16 cellular contexts compared by ENCODE assay signal in the genomic region with DNA sequence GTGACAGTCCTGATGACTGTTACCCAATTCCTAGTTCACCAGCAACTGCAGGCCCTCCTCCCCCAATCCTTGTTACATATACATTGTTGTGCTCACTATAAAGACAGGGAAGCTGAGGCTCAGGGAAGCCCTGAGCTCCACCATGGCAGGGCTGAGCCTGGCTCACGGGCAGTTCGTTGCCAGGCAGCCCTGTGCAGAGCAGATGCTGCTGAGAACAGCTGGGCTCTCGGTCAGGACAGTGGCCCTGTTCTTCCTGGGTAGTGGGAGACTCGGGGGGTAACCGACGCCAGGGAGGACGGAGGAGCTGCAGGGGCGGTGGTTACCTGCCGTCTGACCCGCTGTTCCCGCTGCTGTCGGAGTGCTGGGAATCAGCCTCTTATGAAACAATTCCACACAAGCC.
DNase-seq lines count a peak whose midpoint lies in the region; ATAC-seq, FAIRE-seq and TF ChIP-seq lines count a peak whose summit lies in the region.
"Had no signal": no experiment of that assay in that cellular context is flagged by ENCODE, and none has a peak within 500 bp of the region (broad histone marks: within the 10 kb centered on the region; RNA-seq: fewer than 3 reads in every experiment).

No MANE protein-coding gene starts in this region.

- TF ChIP-seq CTCF in astrocyte (IDR thresholded peaks at IDR 0.05; ENCODE audit: insufficient read depth, low read depth, low read length) (no peak), nephron progenitor cell (IDR thresholded peaks at IDR 0.05) (no peak)

- H3K4me3 Mint-ChIP-seq in astrocyte (ENCODE audit: unreplicated experiment) (peak overlapping the region; percentile 54), nephron progenitor cell (no peak overlapping the region)
- no peak overlapping the region for H3K4me3 Mint-ChIP-seq in stimulated activated naive B cell treated with anti-CD40 and anti-IgM and Interleukin-4, amounts not matched to agents 10 μg/mL and 1 μg/mL and 100 μg/mL, for 72 hours
- H3K4me3 Mint-ChIP-seq in activated CD8-positive, alpha-beta memory T cell treated with anti-CD3 and anti-CD28 coated beads, Interleukin-2, amount 10 ng/mL, durations not matched to agents 7 days and 5 days, result no peak overlapping the region

- no peak overlapping the region for H2AFZ ChIP-seq in astrocyte (ENCODE audit: low read depth, low read length)

- peaks cover 2% of the 10 kb centered on the region for H3K27me3 Mint-ChIP-seq in astrocyte (ENCODE audit: low read depth, unreplicated experiment)
- H3K27me3 Mint-ChIP-seq in nephron progenitor cell (ENCODE audit: low read depth, poor library complexity), result peaks cover 23% of the 10 kb centered on the region
- peaks cover 30 to 43% of the 10 kb centered on the region in 2 donors for H3K27me3 Mint-ChIP-seq in stimulated activated naive B cell treated with anti-CD40 and anti-IgM and Interleukin-4, amounts not matched to agents 10 μg/mL and 1 μg/mL and 100 μg/mL, for 72 hours
- peaks cover 2% of the 10 kb centered on the region for H3K27me3 Mint-ChIP-seq in activated CD8-positive, alpha-beta memory T cell treated with anti-CD3 and anti-CD28 coated beads, Interleukin-2, amount 10 ng/mL, durations not matched to agents 7 days and 5 days

- no peak overlapping the region for H3K4me2 ChIP-seq in astrocyte (ENCODE audit: low read length)

- no peak overlapping the region for H3K27ac ChIP-seq in astrocyte (ENCODE audit: low read depth, low read length)
- H3K27ac ChIP-seq: SJCRH30 had no signal

- H3K9me3 Mint-ChIP-seq in astrocyte (ENCODE audit: unreplicated experiment), result peaks cover 4% of the 10 kb centered on the region
- peaks cover 23% of the 10 kb centered on the region for H3K9me3 Mint-ChIP-seq in nephron progenitor cell
- H3K9me3 Mint-ChIP-seq in stimulated activated naive B cell treated with anti-CD40 and anti-IgM and Interleukin-4, amounts not matched to agents 10 μg/mL and 1 μg/mL and 100 μg/mL, for 72 hours, result peaks cover 2 to 6% of the 10 kb centered on the region in 2 donors
- H3K9me3 Mint-ChIP-seq in activated CD8-positive, alpha-beta memory T cell treated with anti-CD3 and anti-CD28 coated beads, Interleukin-2, amount 10 ng/mL, durations not matched to agents 7 days and 5 days (ENCODE audit: low read depth), result peaks cover 6% of the 10 kb centered on the region

- FAIRE-seq in HTR-8/SVneo (lab: Jason Lieb, UNC) (peak; percentile 38), astrocyte (lab: Jason Lieb, UNC) (no peak)

- H4K20me1 ChIP-seq in astrocyte (ENCODE audit: insufficient read depth, low read length), result no peaks in the 10 kb centered on the region

- H3K79me2 ChIP-seq in astrocyte (ENCODE audit: insufficient read depth, low read length), result no peaks in the 10 kb centered on the region

- no peaks in the 10 kb centered on the region for H3K27me3 ChIP-seq in astrocyte (ENCODE audit: insufficient read depth, low read length)
- H3K27me3 ChIP-seq: SJCRH30 had no signal

- ATAC-seq in stimulated activated naive B cell treated with anti-CD40 and anti-IgM and Interleukin-4, amounts not matched to agents 10 μg/mL and 1 μg/mL and 100 μg/mL, for 72 hours (replicated peaks), result no peak
- ATAC-seq in activated CD8-positive, alpha-beta memory T cell treated with anti-CD3 and anti-CD28 coated beads, Interleukin-2, amount 10 ng/mL, durations not matched to agents 7 days and 5 days, result no peak

- DNase-seq in HTR-8/SVneo (ENCODE audit: insufficient read length, low spot score), result no peak
- DNase-seq in astrocyte (ENCODE audit: low read depth), result no peak
- no peak for DNase-seq in nephron progenitor cell
- DNase-seq in stimulated activated naive B cell treated with anti-CD40 and anti-IgM and Interleukin-4, amounts not matched to agents 10 μg/mL and 1 μg/mL and 100 μg/mL, for 72 hours, result no peak
- DNase-seq in activated CD8-positive, alpha-beta memory T cell treated with anti-CD3 and anti-CD28 coated beads, Interleukin-2, amount 10 ng/mL, durations not matched to agents 7 days and 5 days, result no peak
- no peak for DNase-seq in NCI-H82 treated with DMSO at 0.1 percent for 48 hours (lab: John Stamatoyannopoulos, UW; ENCODE audit: unreplicated experiment)
- no peak for DNase-seq in NCI-H1092 treated with DMSO at 0.1 percent for 48 hours (lab: John Stamatoyannopoulos, UW)
- DNase-seq: ACHN, AML-193, COR-L47, EL, NCI-H187, NCI-H345, NCI-H526 treated with DMSO at 0.1 percent for 48 hours, OCI-M1, SJCRH30 had no signal

- H3K27ac Mint-ChIP-seq in astrocyte (ENCODE audit: unreplicated experiment) (no peak overlapping the region), nephron progenitor cell (peak overlapping the region; percentile 90)
- peak overlapping the region; percentile 62 for H3K27ac Mint-ChIP-seq in stimulated activated naive B cell treated with anti-CD40 and anti-IgM and Interleukin-4, amounts not matched to agents 10 μg/mL and 1 μg/mL and 100 μg/mL, for 72 hours
- H3K27ac Mint-ChIP-seq in activated CD8-positive, alpha-beta memory T cell treated with anti-CD3 and anti-CD28 coated beads, Interleukin-2, amount 10 ng/mL, durations not matched to agents 7 days and 5 days, result no peak overlapping the region

- no peak overlapping the region for H3K4me3 ChIP-seq in astrocyte (ENCODE audit: insufficient read depth, low read depth, low read length)
- H3K4me3 ChIP-seq: SJCRH30 had no signal

- no peaks in the 10 kb centered on the region for H3K9me3 ChIP-seq in astrocyte (ENCODE audit: insufficient read depth, low read depth, low read length)
- H3K9me3 ChIP-seq: SJCRH30 had no signal

- H3K4me1 Mint-ChIP-seq in astrocyte (ENCODE audit: low read depth, unreplicated experiment) (peaks cover 54% of the 10 kb centered on the region), nephron progenitor cell (peaks cover 23% of the 10 kb centered on the region)
- peaks cover 0 to 5% of the 10 kb centered on the region in 2 donors for H3K4me1 Mint-ChIP-seq in stimulated activated naive B cell treated with anti-CD40 and anti-IgM and Interleukin-4, amounts not matched to agents 10 μg/mL and 1 μg/mL and 100 μg/mL, for 72 hours
- peaks cover 10% of the 10 kb centered on the region for H3K4me1 Mint-ChIP-seq in activated CD8-positive, alpha-beta memory T cell treated with anti-CD3 and anti-CD28 coated beads, Interleukin-2, amount 10 ng/mL, durations not matched to agents 7 days and 5 days

- H3K36me3 Mint-ChIP-seq in astrocyte (ENCODE audit: low read depth, unreplicated experiment) (peaks cover 3% of the 10 kb centered on the region), nephron progenitor cell (ENCODE audit: low read depth) (no peaks in the 10 kb centered on the region)
- H3K36me3 Mint-ChIP-seq in stimulated activated naive B cell treated with anti-CD40 and anti-IgM and Interleukin-4, amounts not matched to agents 10 μg/mL and 1 μg/mL and 100 μg/mL, for 72 hours, result no peaks in the 10 kb centered on the region
- no peaks in the 10 kb centered on the region for H3K36me3 Mint-ChIP-seq in activated CD8-positive, alpha-beta memory T cell treated with anti-CD3 and anti-CD28 coated beads, Interleukin-2, amount 10 ng/mL, durations not matched to agents 7 days and 5 days

- H3K4me1 ChIP-seq in astrocyte (ENCODE audit: insufficient read depth, low read length), result peaks cover 61% of the 10 kb centered on the region

- no peaks in the 10 kb centered on the region for H3K36me3 ChIP-seq in astrocyte (ENCODE audit: insufficient read depth, low read length)
- H3K36me3 ChIP-seq: SJCRH30 had no signal

- no peak overlapping the region for H3K9ac ChIP-seq in astrocyte (ENCODE audit: low read length)

- CTCF ChIA-PET in activated CD8-positive, alpha-beta memory T cell treated with anti-CD3 and anti-CD28 coated beads, Interleukin-2, amount 10 ng/mL, durations not matched to agents 7 days and 5 days (lab: Charles Lee), result no interaction called here

Comparison
In these comparisons a context has a peak if more than half of its experiments do, and no peak if none do; other contexts are left out.
1. H3K27ac Mint-ChIP-seq: peak in nephron progenitor cell (single experiment) and stimulated activated naive B cell treated with anti-CD40 and anti-IgM and Interleukin-4, amounts not matched to agents 10 μg/mL and 1 μg/mL and 100 μg/mL, for 72 hours (single experiment); none in astrocyte (single experiment) and activated CD8-positive, alpha-beta memory T cell treated with anti-CD3 and anti-CD28 coated beads, Interleukin-2, amount 10 ng/mL, durations not matched to agents 7 days and 5 days (single experiment).